Comparison of ENCODE assay signal across 37 cellular contexts in genomic region chr11:73078631-73079030, GRCh38.
"Had no signal": no experiment of that assay in that cellular context is flagged by ENCODE, and none has a peak within 500 bp of the region (broad histone marks: within the 10 kb centered on the region; RNA-seq: fewer than 3 reads in every experiment).

No MANE protein-coding gene starts in this region.

- H3K36me3 ChIP-seq: brain microvascular endothelial cell, breast epithelium had no signal

- H3K9me3 Mint-ChIP-seq: activated naive CD4-positive, alpha-beta T cell treated with anti-CD3 and anti-CD28 coated beads, Interleukin-2, amount 50 U/mL, for 24 hours; activated naive CD8-positive, alpha-beta T cell treated with anti-CD3 and anti-CD28 coated beads, Interleukin-2, amount 50 U/mL, for 24 hours had no signal

- H3K4me3 Mint-ChIP-seq: activated CD4-positive, alpha-beta memory T cell treated with anti-CD3 and anti-CD28 coated beads, Interleukin-2, amount 10 ng/mL, durations not matched to agents 7 days and 5 days; activated CD4-positive, alpha-beta T cell treated with anti-CD3 and anti-CD28 coated beads for 36 hours; activated CD4-positive, alpha-beta T cell treated with anti-CD3 and anti-CD28 coated beads, Interleukin-2, amount 10 ng/mL, durations not matched to agents 7 days and 5 days; activated CD8-positive, alpha-beta memory T cell treated with anti-CD3 and anti-CD28 coated beads, Interleukin-2, amount 10 ng/mL, durations not matched to agents 7 days and 5 days; activated CD8-positive, alpha-beta T cell treated with anti-CD3 and anti-CD28 coated beads, Interleukin-2, amount 10 ng/mL, durations not matched to agents 7 days and 5 days; activated naive CD4-positive, alpha-beta T cell treated with anti-CD3 and anti-CD28 coated beads, Interleukin-2, amount 10 ng/mL, durations not matched to agents 7 days and 5 days; activated naive CD4-positive, alpha-beta T cell treated with anti-CD3 and anti-CD28 coated beads, Interleukin-2, amount 50 U/mL, for 24 hours; activated naive CD8-positive, alpha-beta T cell; activated naive CD8-positive, alpha-beta T cell treated with anti-CD3 and anti-CD28 coated beads, Interleukin-2, amount 10 ng/mL, durations not matched to agents 7 days and 5 days; activated naive CD8-positive, alpha-beta T cell treated with anti-CD3 and anti-CD28 coated beads, Interleukin-2, amount 50 U/mL, for 24 hours; activated T-cell treated with anti-CD3 and anti-CD28 coated beads, Interleukin-2, amount 50 U/mL, for 24 hours; T-helper 1 cell treated with Interleukin-12 subunit alpha and Interleukin-12 subunit beta and Interleukin-4 antibody, amounts not matched to agents 30 μg/mL and 1 μg/mL, for 36 hours; T-helper 2 cell treated with Interferon-gamma antibody and Interleukin-4, amounts not matched to agents 5 μg/mL and 100 μg/mL, for 36 hours had no signal

- H3K4me3 ChIP-seq: body of pancreas, breast epithelium had no signal

- H3K27me3 ChIP-seq: body of pancreas, brain microvascular endothelial cell, breast epithelium had no signal

- ATAC-seq: activated CD4-positive, alpha-beta T cell treated with anti-CD3 and anti-CD28 coated beads for 36 hours; activated CD4-positive, CD25-positive, alpha-beta regulatory T cell treated with anti-CD3 and anti-CD28 coated beads, Interleukin-2, amount 50 U/mL, for 24 hours; activated CD8-positive, alpha-beta memory T cell treated with anti-CD3 and anti-CD28 coated beads, Interleukin-2, amount 10 ng/mL, durations not matched to agents 7 days and 5 days; activated CD8-positive, alpha-beta T cell treated with anti-CD3 and anti-CD28 coated beads, Interleukin-2, amount 10 ng/mL, durations not matched to agents 7 days and 5 days; activated naive CD8-positive, alpha-beta T cell treated with anti-CD3 and anti-CD28 coated beads, Interleukin-2, amount 50 U/mL, for 24 hours; body of pancreas had no signal

- H3K9me3 ChIP-seq: body of pancreas, breast epithelium had no signal

- H3K27ac Mint-ChIP-seq: activated CD4-positive, alpha-beta memory T cell treated with anti-CD3 and anti-CD28 coated beads, Interleukin-2, amount 10 ng/mL, durations not matched to agents 7 days and 5 days; activated CD4-positive, alpha-beta T cell treated with anti-CD3 and anti-CD28 coated beads for 36 hours; activated CD4-positive, alpha-beta T cell treated with anti-CD3 and anti-CD28 coated beads, Interleukin-2, amount 10 ng/mL, durations not matched to agents 7 days and 5 days; activated CD8-positive, alpha-beta memory T cell treated with anti-CD3 and anti-CD28 coated beads, Interleukin-2, amount 10 ng/mL, durations not matched to agents 7 days and 5 days; activated CD8-positive, alpha-beta T cell treated with anti-CD3 and anti-CD28 coated beads, Interleukin-2, amount 10 ng/mL, durations not matched to agents 7 days and 5 days; activated naive CD4-positive, alpha-beta T cell treated with anti-CD3 and anti-CD28 coated beads, Interleukin-2, amount 10 ng/mL, durations not matched to agents 7 days and 5 days; activated naive CD4-positive, alpha-beta T cell treated with anti-CD3 and anti-CD28 coated beads, Interleukin-2, amount 50 U/mL, for 24 hours; activated naive CD8-positive, alpha-beta T cell; activated naive CD8-positive, alpha-beta T cell treated with anti-CD3 and anti-CD28 coated beads, Interleukin-2, amount 10 ng/mL, durations not matched to agents 7 days and 5 days; activated naive CD8-positive, alpha-beta T cell treated with anti-CD3 and anti-CD28 coated beads, Interleukin-2, amount 50 U/mL, for 24 hours; activated T-cell treated with anti-CD3 and anti-CD28 coated beads, Interleukin-2, amount 50 U/mL, for 24 hours; activated T-helper 2 cell treated with anti-CD3 and anti-CD28 coated beads, Interferon-gamma antibody, Interleukin-2, Interleukin-4, amounts not matched to agents 10 μg/mL and 5 μg/mL and 100 μg/mL, durations not matched to agents 14 hours and 24 hours and 36 hours; T-helper 1 cell treated with Interleukin-12 subunit alpha and Interleukin-12 subunit beta and Interleukin-4 antibody, amounts not matched to agents 30 μg/mL and 1 μg/mL, for 36 hours; T-helper 2 cell treated with Interferon-gamma antibody and Interleukin-4, amounts not matched to agents 5 μg/mL and 100 μg/mL, for 36 hours had no signal

- H3K4me1 ChIP-seq: breast epithelium had no signal

- H3K27me3 Mint-ChIP-seq: activated CD4-positive, alpha-beta memory T cell treated with anti-CD3 and anti-CD28 coated beads, Interleukin-2, amount 10 ng/mL, durations not matched to agents 7 days and 5 days; activated CD4-positive, alpha-beta T cell treated with anti-CD3 and anti-CD28 coated beads for 36 hours; activated CD4-positive, alpha-beta T cell treated with anti-CD3 and anti-CD28 coated beads, Interleukin-2, amount 10 ng/mL, durations not matched to agents 7 days and 5 days; activated CD8-positive, alpha-beta memory T cell treated with anti-CD3 and anti-CD28 coated beads, Interleukin-2, amount 10 ng/mL, durations not matched to agents 7 days and 5 days; activated naive CD4-positive, alpha-beta T cell treated with anti-CD3 and anti-CD28 coated beads, Interleukin-2, amount 10 ng/mL, durations not matched to agents 7 days and 5 days; activated naive CD4-positive, alpha-beta T cell treated with anti-CD3 and anti-CD28 coated beads, Interleukin-2, amount 50 U/mL, for 24 hours; activated naive CD8-positive, alpha-beta T cell; activated naive CD8-positive, alpha-beta T cell treated with anti-CD3 and anti-CD28 coated beads, Interleukin-2, amount 10 ng/mL, durations not matched to agents 7 days and 5 days; activated naive CD8-positive, alpha-beta T cell treated with anti-CD3 and anti-CD28 coated beads, Interleukin-2, amount 50 U/mL, for 24 hours; activated T-cell treated with anti-CD3 and anti-CD28 coated beads, Interleukin-2, amount 50 U/mL, for 24 hours had no signal

- FAIRE-seq: astrocyte, TTC549 had no signal

- H3K27ac ChIP-seq: body of pancreas, brain microvascular endothelial cell, breast epithelium, VCaP had no signal

- DNase-seq: activated CD4-positive, alpha-beta memory T cell treated with anti-CD3 and anti-CD28 coated beads, Interleukin-2, amount 10 ng/mL, durations not matched to agents 7 days and 5 days; activated CD4-positive, alpha-beta T cell treated with anti-CD3 and anti-CD28 coated beads for 1 hour; activated CD4-positive, alpha-beta T cell treated with anti-CD3 and anti-CD28 coated beads for 36 hours; activated CD4-positive, alpha-beta T cell treated with anti-CD3 and anti-CD28 coated beads for 48 hours; activated CD4-positive, alpha-beta T cell treated with anti-CD3 and anti-CD28 coated beads, Interleukin-2, amount 10 ng/mL, durations not matched to agents 7 days and 5 days; activated CD4-positive, alpha-beta T cell treated with anti-CD3 and anti-CD28 coated beads, Interleukin-2, amount 50 U/mL, for 48 hours; activated CD4-positive, CD25-positive, alpha-beta regulatory T cell; activated CD8-positive, alpha-beta memory T cell treated with anti-CD3 and anti-CD28 coated beads for 24 hours; activated CD8-positive, alpha-beta memory T cell treated with anti-CD3 and anti-CD28 coated beads, Interleukin-2, amount 10 ng/mL, durations not matched to agents 7 days and 5 days; activated CD8-positive, alpha-beta memory T cell treated with anti-CD3 and anti-CD28 coated beads, Interleukin-2, amount 50 U/mL, for 48 hours; activated CD8-positive, alpha-beta T cell treated with anti-CD3 and anti-CD28 coated beads, Interleukin-2, amount 10 ng/mL, durations not matched to agents 7 days and 5 days; activated effector memory CD4-positive, alpha-beta T cell treated with Interleukin-2 at 50 U/mL for 16 hours; activated gamma-delta T cell; activated naive CD4-positive, alpha-beta T cell treated with anti-CD3 and anti-CD28 coated beads, Interleukin-2, amount 10 ng/mL, durations not matched to agents 7 days and 5 days; activated naive CD4-positive, alpha-beta T cell treated with Interleukin-2 at 50 U/mL for 16 hours; activated naive CD8-positive, alpha-beta T cell treated with anti-CD3 and anti-CD28 coated beads, Interleukin-2, amount 10 ng/mL, durations not matched to agents 7 days and 5 days; activated naive CD8-positive, alpha-beta T cell treated with anti-CD3 and anti-CD28 coated beads, Interleukin-2, amount 50 U/mL, for 24 hours; activated T-cell treated with anti-CD3 and anti-CD28 coated beads, Interleukin-2, amount 50 U/mL, for 24 hours; activated T-cell treated with anti-CD3 and anti-CD28 coated beads, Interleukin-2, amount 50 U/mL, for 48 hours; amniotic stem cell; aorta; body of pancreas; brain microvascular endothelial cell; central memory CD4-positive, alpha-beta T cell; T-helper 1 cell; T-helper 2 cell; T-helper 9 cell had no signal
